In the genomic region with DNA sequence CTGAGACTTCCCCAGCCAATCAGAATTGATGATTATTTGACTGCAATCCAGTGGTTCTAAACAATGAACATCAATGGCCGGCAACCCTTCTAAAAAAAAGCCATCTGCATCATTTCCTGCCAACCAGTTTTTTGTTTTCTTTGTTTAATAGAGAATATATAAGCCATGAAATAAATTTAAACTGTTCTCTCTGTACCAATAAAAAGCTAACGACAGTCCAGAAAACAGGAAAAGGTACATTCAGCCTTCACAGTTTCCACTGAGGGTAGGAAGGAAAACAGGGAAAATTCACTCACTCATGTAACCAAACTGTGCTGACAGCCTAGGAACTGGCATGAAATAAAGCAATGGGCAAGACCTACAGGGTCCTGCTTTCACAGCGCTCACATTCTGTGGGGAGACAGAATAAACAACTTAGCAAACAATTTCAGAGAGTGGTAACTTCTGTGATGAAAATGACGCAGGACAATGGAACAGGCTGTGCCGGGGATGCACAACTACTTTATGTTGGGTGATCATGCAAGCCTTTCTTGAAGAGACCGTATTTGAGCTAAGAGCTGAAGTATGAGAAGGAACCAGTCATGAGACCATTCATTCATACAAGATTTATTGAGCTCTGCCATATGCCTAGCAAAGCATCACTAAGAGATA, we compare ENCODE assay signal across 16 cellular contexts.
DNase-seq lines count a peak whose midpoint lies in the region; ATAC-seq and TF ChIP-seq lines count a peak whose summit lies in the region.
"Had no signal": no experiment of that assay in that cellular context is flagged by ENCODE, and none has a peak within 500 bp of the region (broad histone marks: within the 10 kb centered on the region; RNA-seq: fewer than 3 reads in every experiment).

No MANE protein-coding gene starts in this region.

- H3K36me3 Mint-ChIP-seq in Calu3 (ENCODE audit: insufficient read depth, unreplicated experiment): no peaks in the 10 kb centered on the region
- H3K36me3 Mint-ChIP-seq: CD8-positive, alpha-beta memory T cell had no signal

- BruUV-seq in Calu3 (replicated peaks; lab: Mats Ljungman, UMichigan): no TSS peak

- H3K36me3 ChIP-seq in heart left ventricle (no peaks in the 10 kb centered on the region), muscle layer of colon (ENCODE audit: insufficient read depth, low read length) (no peaks in the 10 kb centered on the region), subcutaneous abdominal adipose tissue (ENCODE audit: control insufficient read depth in 5 of 5, insufficient read depth in 5 of 5, low read length in 5 of 5) (peaks cover 0 to 3% (median 0%) of the 10 kb centered on the region in 5 donors)

- no peak for TF ChIP-seq POLR2A in heart left ventricle (IDR thresholded peaks at IDR 0.05)

- CTCF ChIA-PET in Calu3 (lab: Charles Lee): no interaction called here

- intact Hi-C loops in heart left ventricle (cut with DNase I): no loop called here
- intact Hi-C loops in left ventricle myocardium superior (cut with micrococcal nuclease): no loop called here
- intact Hi-C loops in Calu3 (cut with micrococcal nuclease; ENCODE audit: unreplicated experiment): no loop called here

- DNase-seq in heart left ventricle (no peak), left ventricle myocardium superior (no peak), glomerular endothelial cell (ENCODE audit: extremely low read depth, low read depth, low spot score) (peak; percentile 39), GM19238 (ENCODE audit: insufficient read length, low spot score) (no peak), NOMO-1 (lab: John Stamatoyannopoulos, UW; ENCODE audit: unreplicated experiment in 2 of 2) (no peak), Calu3 (no peak)
- DNase-seq: CD8-positive, alpha-beta memory T cell; KG1; NCI-H1092; NCI-H1694 treated with DMSO at 0.1 percent for 48 hours; NCI-H446; NCI-H748 treated with DMSO at 0.1 percent for 48 hours had no signal

- TF ChIP-seq CTCF in heart left ventricle (IDR thresholded peaks at IDR 0.05): no peak
- TF ChIP-seq CTCF in Calu3 (IDR thresholded peaks at IDR 0.05; ENCODE audit: unreplicated experiment): no peak

- H3K27ac ChIP-seq in heart left ventricle (peak overlapping the region in 11 of 12 donors; percentile 8 to 83 (median 67)), muscle layer of colon (ENCODE audit: low read depth, low read length) (peak overlapping the region; percentile 57), subcutaneous abdominal adipose tissue (ENCODE audit: low read depth, low read length) (peak overlapping the region; percentile 11)
- H3K27ac ChIP-seq: 22Rv1, BLaER1 had no signal

- H3K9me3 ChIP-seq in heart left ventricle: no peaks in the 10 kb centered on the region
- H3K9me3 ChIP-seq in muscle layer of colon (ENCODE audit: low read length): no peaks in the 10 kb centered on the region
- H3K9me3 ChIP-seq in subcutaneous abdominal adipose tissue (ENCODE audit: control insufficient read depth in 5 of 5, low read length in 5 of 5): no peaks in the 10 kb centered on the region

- no peaks in the 10 kb centered on the region for H3K27me3 Mint-ChIP-seq in Calu3 (ENCODE audit: unreplicated experiment)
- H3K27me3 Mint-ChIP-seq: CD8-positive, alpha-beta memory T cell had no signal

- H3K9me3 Mint-ChIP-seq in Calu3 (ENCODE audit: low read depth, unreplicated experiment): no peaks in the 10 kb centered on the region

- H3K27me3 ChIP-seq in heart left ventricle: no peaks in the 10 kb centered on the region
- no peaks in the 10 kb centered on the region for H3K27me3 ChIP-seq in muscle layer of colon (ENCODE audit: control insufficient read depth in 1 of 2, insufficient read depth in 2 of 2, low read length in 2 of 2)
- no peaks in the 10 kb centered on the region for H3K27me3 ChIP-seq in subcutaneous abdominal adipose tissue (ENCODE audit: control insufficient read depth in 5 of 5, insufficient read depth in 4 of 5, low read length in 5 of 5)
- H3K27me3 ChIP-seq: BLaER1 had no signal

- H3K4me3 ChIP-seq in heart left ventricle (no peak overlapping the region), muscle layer of colon (ENCODE audit: low read depth in 1 of 2, low read length in 2 of 2) (no peak overlapping the region), subcutaneous abdominal adipose tissue (ENCODE audit: low read depth in 1 of 5, low read length in 5 of 5) (no peak overlapping the region)
- H3K4me3 ChIP-seq: BLaER1 had no signal

- H3K27ac Mint-ChIP-seq in Calu3 (ENCODE audit: unreplicated experiment): no peak overlapping the region
- H3K27ac Mint-ChIP-seq: CD8-positive, alpha-beta memory T cell had no signal

- H3K4me1 ChIP-seq in heart left ventricle (peaks cover 7 to 58% (median 31%) of the 10 kb centered on the region in 12 donors), muscle layer of colon (ENCODE audit: insufficient read depth, low read length) (peaks cover 54% of the 10 kb centered on the region), subcutaneous abdominal adipose tissue (ENCODE audit: control insufficient read depth in 5 of 5, insufficient read depth in 5 of 5, low read length in 5 of 5) (peaks cover 0 to 21% (median 12%) of the 10 kb centered on the region in 5 donors)

- WGBS in heart left ventricle, 4 donors: 67 to 80% (median 71%) methylated on average over 6 of the region's 6 CpGs

- no peaks in the 10 kb centered on the region for H3K4me1 Mint-ChIP-seq in Calu3 (ENCODE audit: low read depth, unreplicated experiment)
- H3K4me1 Mint-ChIP-seq: CD8-positive, alpha-beta memory T cell had no signal

- H3K9ac ChIP-seq in muscle layer of colon (ENCODE audit: low read length): no peak overlapping the region
- no peak overlapping the region for H3K9ac ChIP-seq in subcutaneous abdominal adipose tissue (ENCODE audit: low read length in 5 of 5)
- H3K9ac ChIP-seq: BLaER1 had no signal

- no peak overlapping the region for H3K4me3 Mint-ChIP-seq in Calu3 (ENCODE audit: low read depth, unreplicated experiment)
- H3K4me3 Mint-ChIP-seq: CD8-positive, alpha-beta memory T cell had no signal

- ATAC-seq in heart left ventricle (peak in 1 of 4 donors; percentile 50), left ventricle myocardium superior (no peak)

Comparison
In these comparisons a context has a peak if more than half of its experiments do, and no peak if none do; other contexts are left out.
1. H3K27ac ChIP-seq: peak in every context shown above with its lines; median percentile 67 in heart left ventricle; 57 in muscle layer of colon; 11 in subcutaneous abdominal adipose tissue.